Comparison of ENCODE assay signal across 1 cellular context in genomic region chr7:107860981-107861652, GRCh38.
TF ChIP-seq lines count a peak whose summit lies in the region.

No MANE protein-coding gene starts in this region.

TF ChIP-seq in GM23338, 12 proteins besides CTCF, POLR2A, EP300 and RAD21 (continued from another document):
- TF ChIP-seq ZNF462 (CRISPR knock-in tag; IDR thresholded peaks at IDR 0.05) (no peak), EZH2phosphoT487 (IDR thresholded peaks at IDR 0.05; ENCODE audit: unreplicated experiment) (no peak), CREB1 (CRISPR knock-in tag; IDR thresholded peaks at IDR 0.05; ENCODE audit: low read depth) (no peak), EZH2 (IDR thresholded peaks at IDR 0.05; ENCODE audit: low read depth, unreplicated experiment) (no peak), POLR2AphosphoS5 (IDR thresholded peaks at IDR 0.05; ENCODE audit: low read depth) (no peak), ETS1 (IDR thresholded peaks at IDR 0.05) (no peak)
